In the genomic region with DNA sequence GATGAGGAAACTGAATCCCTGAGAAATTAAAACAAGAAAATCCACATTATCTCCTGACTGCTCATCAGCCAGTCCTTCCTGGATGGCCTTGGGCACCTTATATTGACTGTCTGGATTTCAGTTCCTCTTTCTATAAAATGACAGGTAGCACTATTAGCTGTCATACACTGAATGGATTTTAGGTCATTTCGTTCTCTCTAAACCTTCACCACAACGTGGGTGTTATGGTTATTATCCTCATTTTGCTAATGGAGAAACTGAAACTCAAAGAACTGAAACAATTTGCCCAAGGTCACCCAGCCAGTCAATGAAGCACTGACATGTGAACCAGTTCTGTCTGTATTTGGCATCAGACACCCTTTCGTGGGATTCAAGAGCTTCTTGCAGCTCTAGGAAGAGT, we compare ENCODE assay signal across 13 cellular contexts.
DNase-seq lines count a peak whose midpoint lies in the region; ATAC-seq, FAIRE-seq and TF ChIP-seq lines count a peak whose summit lies in the region.
"Had no signal": no experiment of that assay in that cellular context is flagged by ENCODE, and none has a peak within 500 bp of the region (broad histone marks: within the 10 kb centered on the region; RNA-seq: fewer than 3 reads in every experiment).

No MANE protein-coding gene starts in this region.

- H2AFZ ChIP-seq in KMS-11 (ENCODE audit: low read depth), result no peak overlapping the region

- H3K9ac ChIP-seq in KMS-11, result no peak overlapping the region; the same call in 1 of the 2 replicates

- H3K4me3 ChIP-seq in KMS-11 (IDR thresholded peaks at IDR 0.05; ENCODE audit: insufficient read depth, low read depth, low read length) (no peak overlapping the region), uterus (no peak overlapping the region), left lung (no peak overlapping the region)
- H3K4me3 ChIP-seq: prostate gland had no signal

- TF ChIP-seq POLR2A in GM12892 (IDR thresholded peaks at IDR 0.05; ENCODE audit: low read depth, low read length) (no peak), uterus (IDR thresholded peaks at IDR 0.05) (no peak)

- no peak for TF ChIP-seq CTCF in KMS-11 (conservative IDR thresholded peaks at IDR 0.05; ENCODE audit: low read depth, low read length)
- no peak for TF ChIP-seq CTCF in uterus (IDR thresholded peaks at IDR 0.05)
- no peak for TF ChIP-seq CTCF in left lung (IDR thresholded peaks at IDR 0.05)

- FAIRE-seq in GM12892 (lab: Jason Lieb, UNC), result peak; percentile 92
- FAIRE-seq: kidney had no signal

- H4K20me1 ChIP-seq in KMS-11 (ENCODE audit: insufficient read depth), result no peaks in the 10 kb centered on the region

- H3K4me1 ChIP-seq in KMS-11 (ENCODE audit: low read depth, poor library complexity, severe bottlenecking) (peaks cover 20% of the 10 kb centered on the region), uterus (no peaks in the 10 kb centered on the region), left lung (no peaks in the 10 kb centered on the region)
- H3K4me1 ChIP-seq: prostate gland had no signal

- H3K36me3 ChIP-seq in KMS-11 (ENCODE audit: insufficient read depth) (no peaks in the 10 kb centered on the region), uterus (no peaks in the 10 kb centered on the region), left lung (no peaks in the 10 kb centered on the region)
- H3K36me3 ChIP-seq: prostate gland had no signal

- H3K4me2 ChIP-seq in KMS-11, result peak overlapping the region; percentile 47; the same call in 1 of the 2 replicates

- no peaks in the 10 kb centered on the region for H3K79me2 ChIP-seq in KMS-11 (ENCODE audit: insufficient read depth, low read depth)

- peak overlapping the region; percentile 18; the same call in 1 of the 2 replicates for H3K27ac ChIP-seq in KMS-11
- no peak overlapping the region for H3K27ac ChIP-seq in uterus
- no peak overlapping the region for H3K27ac ChIP-seq in left lung
- H3K27ac ChIP-seq: C4-2B, prostate gland had no signal

- H3K9me3 ChIP-seq in uterus (no peaks in the 10 kb centered on the region), left lung (peaks cover 0 to 10% of the 10 kb centered on the region in 2 donors)
- H3K9me3 ChIP-seq: prostate gland had no signal

- intact Hi-C loops in uterus (cut with DNase I; ENCODE audit: low total_unique reads) (no loop called here), left lung (cut with DNase I) (no loop called here)

- ATAC-seq in GM19395 (IDR thresholded peaks at IDR 0.05; ENCODE audit: unreplicated experiment) (peak; percentile 100), HG02885 (IDR thresholded peaks at IDR 0.05; ENCODE audit: poor library complexity, unreplicated experiment) (peak; percentile 99), left lung (no peak)

- DNase-seq in GM12892 (ENCODE audit: insufficient read length) (peak; percentile 19), uterus (no peak), left lung (no peak), DMS 273 (lab: John Stamatoyannopoulos, UW; ENCODE audit: unreplicated experiment) (no peak), DMS153 (lab: John Stamatoyannopoulos, UW) (no peak)
- DNase-seq: activated CD4-positive, alpha-beta memory T cell treated with anti-CD3 and anti-CD28 coated beads for 36 hours; anterior cingulate cortex; kidney had no signal

- H3K27me3 ChIP-seq in KMS-11 (ENCODE audit: insufficient read depth, low read depth), result no peaks in the 10 kb centered on the region
- H3K27me3 ChIP-seq in uterus, result no peaks in the 10 kb centered on the region
- no peaks in the 10 kb centered on the region for H3K27me3 ChIP-seq in left lung
